Comparison of ENCODE assay signal across 13 cellular contexts in genomic region chr4:41155194-41155830, GRCh38. TPM values are rescaled to one million over a fixed set of nuclear protein-coding genes. Genes with fewer than 3 reads are reported as not detected.
DNase-seq lines count a peak whose midpoint lies in the region; ATAC-seq, FAIRE-seq and TF ChIP-seq lines count a peak whose summit lies in the region.
"Had no signal": no experiment of that assay in that cellular context is flagged by ENCODE, and none has a peak within 500 bp of the region (broad histone marks: within the 10 kb centered on the region; RNA-seq: fewer than 3 reads in every experiment).

No MANE protein-coding gene starts in this region.

- peak in 1 of 2 donors; percentile 64 for ATAC-seq in lower lobe of right lung
- no peak for ATAC-seq in GM21447 (IDR thresholded peaks at IDR 0.05; ENCODE audit: unreplicated experiment)

- no peaks in the 10 kb centered on the region for H3K9me3 Mint-ChIP-seq in MCF 10A (ENCODE audit: unreplicated experiment)

- TF ChIP-seq CTCF in MCF 10A (IDR thresholded peaks at IDR 0.05; ENCODE audit: unreplicated experiment) (no peak), breast epithelium (IDR thresholded peaks at IDR 0.05) (no peak), lower lobe of right lung (IDR thresholded peaks at IDR 0.05) (no peak)

- peak overlapping the region; percentile 86 for H3K27ac Mint-ChIP-seq in MCF 10A (ENCODE audit: low read depth, unreplicated experiment)

- peak overlapping the region in 1 of 2 donors; percentile 0 for H3K27ac ChIP-seq in breast epithelium
- H3K27ac ChIP-seq in epithelial cell of prostate = peak overlapping the region; percentile 96
- peak overlapping the region; percentile 18 for H3K27ac ChIP-seq in lower lobe of right lung
- H3K27ac ChIP-seq: 22Rv1 had no signal

- DNase-seq in MCF 10A (ENCODE audit: unreplicated experiment) = peak; percentile 70
- no peak for DNase-seq in breast epithelium (ENCODE audit: low spot score in 2 of 2)
- no peak for DNase-seq in epithelial cell of prostate (ENCODE audit: low read depth, low spot score)
- no peak for DNase-seq in lower lobe of right lung
- DNase-seq in urothelium cell line (ENCODE audit: low spot score) = peak; percentile 62
- DNase-seq in GOT3 (lab: John Stamatoyannopoulos, UW) = no peak
- no peak for DNase-seq in Kasumi-1 (lab: John Stamatoyannopoulos, UW)
- DNase-seq: KBM-7, NCI-H524, upper lobe of left lung had no signal

- BruUV-seq in MCF 10A (replicated peaks; lab: Mats Ljungman, UMichigan) = TSS peak; percentile 78

- POLR2A ChIA-PET in MCF 10A (lab: Yijun Ruan, JAX) = interaction anchor here (0.6 to 11.3 kb wide), 12 partner anchors 11 to 182 kb away, joined by 3 to 163 read pairs (median 15); no protein-coding TSS in a partner anchor

- no peaks in the 10 kb centered on the region for H3K9me3 ChIP-seq in breast epithelium
- H3K9me3 ChIP-seq in lower lobe of right lung = no peaks in the 10 kb centered on the region
- H3K9me3 ChIP-seq: upper lobe of left lung had no signal

- H3K4me1 Mint-ChIP-seq in MCF 10A (ENCODE audit: insufficient read depth, unreplicated experiment) = peaks cover 63% of the 10 kb centered on the region

- H3K4me3 Mint-ChIP-seq in MCF 10A (ENCODE audit: unreplicated experiment) = peak overlapping the region; percentile 61

- H3K27me3 ChIP-seq in breast epithelium (no peaks in the 10 kb centered on the region), lower lobe of right lung (ENCODE audit: low read depth) (no peaks in the 10 kb centered on the region)
- H3K27me3 ChIP-seq: upper lobe of left lung had no signal

- intact Hi-C loops in MCF 10A (cut with micrococcal nuclease) = loop anchor here (1.0 to 2.0 kb wide), 2 partner anchors 35 to 57 kb away; no protein-coding TSS in a partner anchor
- intact Hi-C loops in breast epithelium (cut with DNase I; ENCODE audit: low total_unique reads) = loop anchor here (10.0 kb wide), 2 partner anchors 49 to 1279 kb away; no protein-coding TSS in a partner anchor
- intact Hi-C loops in lower lobe of right lung (cut with DNase I) = no loop called here

- no peak for FAIRE-seq in urothelium cell line (lab: Jason Lieb, UNC)

- CTCF ChIA-PET in MCF 10A (lab: Yijun Ruan, JAX) = interaction anchor here (0.6 to 1.4 kb wide), 4 partner anchors 8 to 35 kb away, joined by 3 to 9 read pairs (median 4); no protein-coding TSS in a partner anchor

- H3K27me3 Mint-ChIP-seq in MCF 10A (ENCODE audit: insufficient read depth, unreplicated experiment) = no peaks in the 10 kb centered on the region

- TF ChIP-seq POLR2A in breast epithelium (IDR thresholded peaks at IDR 0.05) = no peak

- no peaks in the 10 kb centered on the region for H3K36me3 ChIP-seq in breast epithelium
- H3K36me3 ChIP-seq in lower lobe of right lung = no peaks in the 10 kb centered on the region
- H3K36me3 ChIP-seq: upper lobe of left lung had no signal

- peaks cover 61% of the 10 kb centered on the region for H3K36me3 Mint-ChIP-seq in MCF 10A (ENCODE audit: insufficient read depth, unreplicated experiment)

- no peaks in the 10 kb centered on the region for H3K4me1 ChIP-seq in breast epithelium
- peaks cover 23% of the 10 kb centered on the region for H3K4me1 ChIP-seq in lower lobe of right lung

- no peak overlapping the region for H3K4me3 ChIP-seq in breast epithelium
- H3K4me3 ChIP-seq in lower lobe of right lung = no peak overlapping the region
- H3K4me3 ChIP-seq: lung, upper lobe of left lung had no signal

RNA-seq across cellular contexts. Expression of gene APBB2, which starts 59.0 kb away (rescaled TPM):
- 159 and 201 TPM in 2 replicates for total RNA-seq in MCF 10A (2022)
- 100 to 1,000 TPM in 2 of 3 donors, 10 to 100 TPM in 1; 87.4 to 192 (median 153) TPM for total RNA-seq in breast epithelium
- 59.3 TPM for total RNA-seq in lower lobe of right lung

Comparison
In these comparisons a context has a peak if more than half of its experiments do, and no peak if none do; other contexts are left out.
1. DNase-seq: peak in MCF 10A (single experiment) and urothelium cell line (single experiment); none in breast epithelium (0 of 2), epithelial cell of prostate (single experiment), lower lobe of right lung (single experiment), GOT3 (single experiment) and Kasumi-1 (0 of 2).